Comparison of ENCODE assay signal across 17 cellular contexts in genomic region chr11:46612326-46612725, GRCh38. TPM values are rescaled to one million over a fixed set of nuclear protein-coding genes. Genes with fewer than 3 reads are reported as not detected.
DNase-seq lines count a peak whose midpoint lies in the region; ATAC-seq and TF ChIP-seq lines count a peak whose summit lies in the region.
"Had no signal": no experiment of that assay in that cellular context is flagged by ENCODE, and none has a peak within 500 bp of the region (broad histone marks: within the 10 kb centered on the region; RNA-seq: fewer than 3 reads in every experiment).

No MANE protein-coding gene starts in this region.

- peak overlapping the region; percentile 56 for H3K4me2 ChIP-seq in Loucy (ENCODE audit: low read depth, low read length, poor library complexity, severe bottlenecking)
- H3K4me2 ChIP-seq: SK-N-SH had no signal

- peak overlapping the region; percentile 91 for H3K27ac ChIP-seq in angular gyrus (ENCODE audit: low read depth, low read length)
- H3K27ac ChIP-seq in layer of hippocampus (ENCODE audit: low read depth, low read length), result peak overlapping the region; percentile 84
- H3K27ac ChIP-seq in stomach, result peak overlapping the region; percentile 36 to 69 (median 49)

- DNase-seq in stomach (no peak), DMS 273 (lab: John Stamatoyannopoulos, UW; ENCODE audit: unreplicated experiment) (no peak)
- no peak for DNase-seq in effector CD8-positive, alpha-beta T cell (lab: John Stamatoyannopoulos, UW)
- DNase-seq: CD8-positive, alpha-beta T cell; DMS79 treated with DMSO at 0.1 percent for 48 hours; HCEC 1CT; KG1; NCI-H1048; NCI-H1436 treated with DMSO at 0.1 percent for 48 hours; NCI-H2081 treated with DMSO at 0.1 percent for 48 hours; NCI-H510A treated with DMSO at 0.1 percent for 48 hours; Right ventricle myocardium superior; SK-N-SH had no signal

- ATAC-seq in HG03378 (IDR thresholded peaks at IDR 0.05; ENCODE audit: unreplicated experiment), result no peak
- ATAC-seq: CD8-positive, alpha-beta T cell had no signal

- intact Hi-C loops in stomach (cut with DNase I; ENCODE audit: low total_unique reads), result no loop called here

- H3K4me1 ChIP-seq in Loucy (ENCODE audit: insufficient read depth, low read length, poor library complexity, severe bottlenecking) (peaks cover 12% of the 10 kb centered on the region), stomach (peaks cover 5 to 55% (median 40%) of the 10 kb centered on the region in 4 donors)

- H3K9ac ChIP-seq in Loucy (ENCODE audit: low read depth, low read length, poor library complexity, severe bottlenecking), result no peak overlapping the region
- H3K9ac ChIP-seq: SK-N-SH had no signal

- H2AFZ ChIP-seq in Loucy (ENCODE audit: low read length), result no peak overlapping the region

- H3K4me3 ChIP-seq in Loucy (ENCODE audit: low read length, poor library complexity, severe bottlenecking) (no peak overlapping the region), stomach (no peak overlapping the region)

- no peaks in the 10 kb centered on the region for H3K36me3 ChIP-seq in Loucy (ENCODE audit: insufficient read depth, low read length)
- no peaks in the 10 kb centered on the region for H3K36me3 ChIP-seq in stomach

- no peak for TF ChIP-seq POLR2A in stomach (IDR thresholded peaks at IDR 0.05)

- H3K27me3 ChIP-seq in Loucy (ENCODE audit: insufficient read depth, low read length, poor library complexity, severe bottlenecking) (no peaks in the 10 kb centered on the region), layer of hippocampus (ENCODE audit: control insufficient read depth, insufficient read depth, low read length) (no peaks in the 10 kb centered on the region), stomach (no peaks in the 10 kb centered on the region)

- no peaks in the 10 kb centered on the region for H4K20me1 ChIP-seq in Loucy (ENCODE audit: insufficient read depth, low read length, poor library complexity, severe bottlenecking)

- H3K9me2 ChIP-seq in Loucy (replicated peaks; ENCODE audit: low read depth, low read length), result no peaks in the 10 kb centered on the region
- H3K9me2 ChIP-seq: SK-N-SH had no signal

- no peak for TF ChIP-seq EP300 in stomach (IDR thresholded peaks at IDR 0.05)

- 59 to 83% (median 78%) methylated on average over 2 of the region's 2 CpGs for WGBS in stomach, 5 donors

- H3K9me3 ChIP-seq in Loucy (ENCODE audit: insufficient read depth, low read depth, low read length), result no peaks in the 10 kb centered on the region
- no peaks in the 10 kb centered on the region for H3K9me3 ChIP-seq in stomach
- H3K9me3 ChIP-seq: SK-N-SH had no signal

- H3K79me2 ChIP-seq in Loucy (ENCODE audit: insufficient read depth, low read length), result peaks cover 6% of the 10 kb centered on the region; the same call in 1 of the 2 replicates

- no peaks in the 10 kb centered on the region for H3F3A ChIP-seq in Loucy (ENCODE audit: low read depth)

- TF ChIP-seq CTCF in Loucy (conservative IDR thresholded peaks at IDR 0.05; ENCODE audit: low read length) (no peak), stomach (IDR thresholded peaks at IDR 0.05) (no peak)

RNA-seq across cellular contexts. Expression of gene HARBI1, which starts 4.7 kb away (rescaled TPM):
- 1 to 10 TPM in 2 of 5 donors, not detected in 3; 1.0 to 3.7 TPM for total RNA-seq in stomach
- 1 to 10 TPM; 1.3 to 4.0 (median 2.3) TPM for polyA plus RNA-seq in stomach

RNA-seq across cellular contexts. Expression of gene ATG13, which starts 5.0 kb away (rescaled TPM):
- 100 to 1,000 TPM; 103 to 286 (median 115) TPM for total RNA-seq in stomach
- polyA plus RNA-seq in stomach, result 10 to 100 TPM; 17.3 to 44.5 (median 42.5) TPM

RNA-seq across cellular contexts. Expression of gene AMBRA1, which starts 18.5 kb away (rescaled TPM):
- 10 to 100 TPM; 22.3 to 59.4 (median 37.3) TPM for total RNA-seq in stomach
- 1 to 10 TPM; 4.6 to 7.3 (median 4.7) TPM for polyA plus RNA-seq in stomach
